19 cellular contexts compared by ENCODE assay signal in the genomic region with DNA sequence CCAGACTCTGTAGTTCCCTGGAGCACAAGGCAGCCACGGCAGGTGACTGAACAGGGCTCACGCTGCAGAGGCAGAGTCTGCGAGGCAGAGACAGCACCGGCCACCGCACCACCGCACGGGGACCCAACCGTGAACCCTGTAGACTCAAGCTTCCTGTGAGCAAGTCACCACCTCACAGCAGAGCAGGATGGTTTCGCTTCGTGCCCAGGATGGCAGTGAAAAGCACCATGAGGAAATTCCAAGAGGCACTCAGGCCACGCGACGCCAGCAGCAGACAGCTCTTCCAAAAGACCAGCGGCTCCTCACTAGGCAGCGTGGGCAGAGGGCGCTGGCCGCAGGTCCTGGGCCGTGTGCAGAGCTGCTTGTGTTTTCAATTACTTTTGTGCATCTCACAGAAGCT. TPM values are rescaled to one million over a fixed set of nuclear protein-coding genes. Genes with fewer than 3 reads are reported as not detected.
DNase-seq lines count a peak whose midpoint lies in the region; ATAC-seq and TF ChIP-seq lines count a peak whose summit lies in the region.
"Had no signal": no experiment of that assay in that cellular context is flagged by ENCODE, and none has a peak within 500 bp of the region (broad histone marks: within the 10 kb centered on the region; RNA-seq: fewer than 3 reads in every experiment).

No MANE protein-coding gene starts in this region.

- H3K27ac ChIP-seq in IMR-90 (ENCODE audit: insufficient read depth, low read length) (no peak overlapping the region), PC-3 (ENCODE audit: low read length) (no peak overlapping the region)
- H3K27ac ChIP-seq: KMS-11, PC-9 had no signal

- TF ChIP-seq RAD21 in IMR-90 (IDR thresholded peaks at IDR 0.05; ENCODE audit: low read length): no peak

- H2BK120ac ChIP-seq in IMR-90 (ENCODE audit: low read depth, low read length): no peak overlapping the region

- H3K79me2 ChIP-seq in PC-3 (ENCODE audit: low read length): peaks cover 87% of the 10 kb centered on the region

- no peak overlapping the region for H3K56ac ChIP-seq in IMR-90 (ENCODE audit: extremely low read depth, insufficient read depth, low read length)

- POLR2A ChIA-PET in activated CD4-positive, alpha-beta T cell treated with anti-CD3 and anti-CD28 coated beads for 36 hours (lab: Charles Lee): no interaction called here
- POLR2A ChIA-PET in IMR-90 (lab: Charles Lee; ENCODE audit: unreplicated experiment): no interaction called here
- POLR2A ChIA-PET in PC-3 (lab: Charles Lee; ENCODE audit: unreplicated experiment): no interaction called here

- no peak overlapping the region for H4K5ac ChIP-seq in IMR-90 (ENCODE audit: low read depth, low read length)

- dilution Hi-C loops in IMR-90 (cut with HindIII; ENCODE audit: low sequenced_read_pairs, unreplicated experiment): no loop called here

- in situ Hi-C loops in IMR-90 (cut with MboI; ENCODE audit: low sequenced_read_pairs): loop anchor here (25.0 kb wide), 2 partner anchors 109 to 409 kb away; a partner anchor contains a TSS

- peak overlapping the region; percentile 13 for H3K27ac Mint-ChIP-seq in activated CD4-positive, alpha-beta T cell treated with anti-CD3 and anti-CD28 coated beads for 36 hours
- H3K27ac Mint-ChIP-seq in stimulated activated effector memory CD8-positive, alpha-beta T cell treated with anti-CD3 and anti-CD28 coated beads, Interleukin-12 subunit alpha, Interleukin-12 subunit beta, amount 100 ng/mL, for 72 hours: peak overlapping the region; percentile 83
- H3K27ac Mint-ChIP-seq: CD4-positive, alpha-beta T cell had no signal

- H4K8ac ChIP-seq in IMR-90 (ENCODE audit: low read depth in 2 of 2, low read length in 2 of 2): no peak overlapping the region

- H2AK9ac ChIP-seq in IMR-90 (replicated peaks; ENCODE audit: low read depth, low read length, poor library complexity): peak overlapping the region; percentile 9

- 97% methylated on average over 12 of the region's 18 CpGs; no CpG with 5 or more reads in 1 of the 2 experiments for WGBS in IMR-90 (ENCODE audit: extremely low coverage in 2 of 2, insufficient read length in 1 of 2), 2 experiments

- H4K20me1 ChIP-seq in IMR-90 (ENCODE audit: insufficient read depth, low read length): peaks cover 95% of the 10 kb centered on the region
- peaks cover 14% of the 10 kb centered on the region; the same call in 1 of the 2 replicates for H4K20me1 ChIP-seq in PC-3 (ENCODE audit: low read length)

- H3K36me3 ChIP-seq in IMR-90 (ENCODE audit: control insufficient read depth, insufficient read depth, low read length) (peaks cover 51% of the 10 kb centered on the region), PC-3 (ENCODE audit: low read depth, low read length) (peaks cover 5% of the 10 kb centered on the region; the same call in 1 of the 2 replicates)

- H2AFZ ChIP-seq in IMR-90 (replicated peaks; ENCODE audit: low read length, poor library complexity) (no peak overlapping the region), PC-3 (ENCODE audit: low read length) (no peak overlapping the region)
- H2AFZ ChIP-seq: PC-9 had no signal

- no peaks in the 10 kb centered on the region for H3K27me3 Mint-ChIP-seq in activated CD4-positive, alpha-beta T cell treated with anti-CD3 and anti-CD28 coated beads for 36 hours
- H3K27me3 Mint-ChIP-seq: CD4-positive, alpha-beta T cell had no signal

- BruUV-seq in IMR-90 (replicated peaks; lab: Mats Ljungman, UMichigan): no TSS peak
- no TSS peak for BruUV-seq in PC-3 (replicated peaks; lab: Mats Ljungman, UMichigan)

- H3K18ac ChIP-seq in IMR-90 (ENCODE audit: low read depth, low read length): no peak overlapping the region

- H3K4me1 ChIP-seq in IMR-90 (ENCODE audit: control insufficient read depth, insufficient read depth, low read length) (peaks cover 2% of the 10 kb centered on the region; the same call in 1 of the 2 replicates), PC-3 (ENCODE audit: insufficient read depth, low read length) (no peaks in the 10 kb centered on the region)

- no peak overlapping the region for H2BK15ac ChIP-seq in IMR-90 (ENCODE audit: low read depth, low read length)

- no peak overlapping the region for H3K4me2 ChIP-seq in IMR-90 (ENCODE audit: low read depth, low read length)
- H3K4me2 ChIP-seq in PC-3 (ENCODE audit: low read length): no peak overlapping the region
- H3K4me2 ChIP-seq: KMS-11, PC-9 had no signal

- H4K91ac ChIP-seq in IMR-90 (ENCODE audit: insufficient read depth, low read depth, low read length): no peak overlapping the region

- no peak for ATAC-seq in activated CD4-positive, alpha-beta T cell treated with anti-CD3 and anti-CD28 coated beads for 36 hours
- ATAC-seq in IMR-90 (ENCODE audit: low read depth) (no peak), PC-3 (no peak)
- ATAC-seq in stimulated activated effector memory CD8-positive, alpha-beta T cell treated with anti-CD3 and anti-CD28 coated beads, Interleukin-12 subunit alpha, Interleukin-12 subunit beta, amount 100 ng/mL, for 72 hours: peak; percentile 80
- ATAC-seq: GM12878 had no signal

- peaks cover 10 to 65% of the 10 kb centered on the region in 2 experiments for H3K79me1 ChIP-seq in IMR-90 (ENCODE audit: low read depth in 1 of 2, low read length in 2 of 2)

- TF ChIP-seq POLR2A in IMR-90 (IDR thresholded peaks at IDR 0.05; ENCODE audit: low read depth, low read length): no peak

- H3K36me3 Mint-ChIP-seq in activated CD4-positive, alpha-beta T cell treated with anti-CD3 and anti-CD28 coated beads for 36 hours (ENCODE audit: low read depth): peaks cover 31% of the 10 kb centered on the region
- peaks cover 90% of the 10 kb centered on the region for H3K36me3 Mint-ChIP-seq in stimulated activated effector memory CD8-positive, alpha-beta T cell treated with anti-CD3 and anti-CD28 coated beads, Interleukin-12 subunit alpha, Interleukin-12 subunit beta, amount 100 ng/mL, for 72 hours

- H3K4me1 Mint-ChIP-seq in activated CD4-positive, alpha-beta T cell treated with anti-CD3 and anti-CD28 coated beads for 36 hours: peaks cover 32% of the 10 kb centered on the region
- H3K4me1 Mint-ChIP-seq in stimulated activated effector memory CD8-positive, alpha-beta T cell treated with anti-CD3 and anti-CD28 coated beads, Interleukin-12 subunit alpha, Interleukin-12 subunit beta, amount 100 ng/mL, for 72 hours: peaks cover 76% of the 10 kb centered on the region

- no peak overlapping the region for H3K4me3 ChIP-seq in IMR-90 (ENCODE audit: insufficient read depth, low read depth, low read length)
- no peak overlapping the region for H3K4me3 ChIP-seq in PC-3 (ENCODE audit: low read length)
- H3K4me3 ChIP-seq: GM12878, PC-9 had no signal

- intact Hi-C loops in activated CD4-positive, alpha-beta T cell treated with anti-CD3 and anti-CD28 coated beads for 36 hours (cut with DNase I, micrococcal nuclease): no loop called here
- intact Hi-C loops in IMR-90 (cut with micrococcal nuclease): no loop called here
- intact Hi-C loops in PC-3 (cut with micrococcal nuclease): no loop called here

- no peaks in the 10 kb centered on the region for H3K9me3 Mint-ChIP-seq in activated CD4-positive, alpha-beta T cell treated with anti-CD3 and anti-CD28 coated beads for 36 hours (ENCODE audit: low read depth)
- no peaks in the 10 kb centered on the region for H3K9me3 Mint-ChIP-seq in stimulated activated effector memory CD8-positive, alpha-beta T cell treated with anti-CD3 and anti-CD28 coated beads, Interleukin-12 subunit alpha, Interleukin-12 subunit beta, amount 100 ng/mL, for 72 hours
- H3K9me3 Mint-ChIP-seq: CD4-positive, alpha-beta T cell had no signal

- H3K9me3 ChIP-seq in IMR-90 (ENCODE audit: control insufficient read depth, insufficient read depth, low read length) (no peaks in the 10 kb centered on the region; the same call in 1 of the 2 replicates), PC-3 (ENCODE audit: low read length) (no peaks in the 10 kb centered on the region)

- H3K9me2 ChIP-seq in PC-3 (replicated peaks; ENCODE audit: low read length): no peaks in the 10 kb centered on the region

- no peak overlapping the region for H2BK20ac ChIP-seq in IMR-90 (ENCODE audit: low read depth, low read length)

- H3K9ac ChIP-seq in IMR-90 (ENCODE audit: low read depth, low read length) (no peak overlapping the region), PC-3 (ENCODE audit: low read length) (no peak overlapping the region)
- H3K9ac ChIP-seq: KMS-11 had no signal

- no peaks in the 10 kb centered on the region for H3F3A ChIP-seq in PC-3 (ENCODE audit: low read length, unreplicated experiment)

- no peaks in the 10 kb centered on the region for H3K27me3 ChIP-seq in IMR-90 (ENCODE audit: control insufficient read depth, insufficient read depth, low read length)
- H3K27me3 ChIP-seq in PC-3 (ENCODE audit: low read length): no peaks in the 10 kb centered on the region

- H2AK5ac ChIP-seq in IMR-90 (ENCODE audit: low read depth, low read length): no peak overlapping the region

- H3K4ac ChIP-seq in IMR-90 (ENCODE audit: low read depth, low read length): no peak overlapping the region

- H3K9me1 ChIP-seq in IMR-90 (ENCODE audit: insufficient read depth, low read length): peaks cover 2% of the 10 kb centered on the region; the same call in 1 of the 2 replicates

- CTCF ChIA-PET in activated CD4-positive, alpha-beta T cell treated with anti-CD3 and anti-CD28 coated beads for 36 hours (lab: Charles Lee): interaction anchor here (0.6 to 0.8 kb wide), 2 partner anchors 33 to 78 kb away, joined by 3 read pairs; no protein-coding TSS in a partner anchor
- CTCF ChIA-PET in IMR-90 (lab: Yijun Ruan, JAX) (no interaction called here), PC-3 (lab: Charles Lee) (no interaction called here)

- no peak overlapping the region for H3K14ac ChIP-seq in IMR-90 (replicated peaks; ENCODE audit: low read depth, low read length)

- H3K4me3 Mint-ChIP-seq in activated CD4-positive, alpha-beta T cell treated with anti-CD3 and anti-CD28 coated beads for 36 hours: no peak overlapping the region
- no peak overlapping the region for H3K4me3 Mint-ChIP-seq in stimulated activated effector memory CD8-positive, alpha-beta T cell treated with anti-CD3 and anti-CD28 coated beads, Interleukin-12 subunit alpha, Interleukin-12 subunit beta, amount 100 ng/mL, for 72 hours
- H3K4me3 Mint-ChIP-seq: CD4-positive, alpha-beta T cell had no signal

- DNase-seq in activated CD4-positive, alpha-beta T cell treated with anti-CD3 and anti-CD28 coated beads for 36 hours: no peak
- no peak for DNase-seq in activated CD4-positive, alpha-beta T cell treated with anti-CD3 and anti-CD28 coated beads for 1 hour
- no peak for DNase-seq in IMR-90
- peak; percentile 26 for DNase-seq in fibroblast of gingiva (ENCODE audit: low read depth)
- DNase-seq in stimulated activated effector memory CD8-positive, alpha-beta T cell treated with anti-CD3 and anti-CD28 coated beads, Interleukin-12 subunit alpha, Interleukin-12 subunit beta, amount 100 ng/mL, for 72 hours (ENCODE audit: low spot score in 2 of 2): no peak
- no peak for DNase-seq in PC-3
- DNase-seq in hippocampal formation (lab: John Stamatoyannopoulos, UW): no peak
- DNase-seq in mesenteric fat pad (ENCODE audit: low spot score): no peak
- DNase-seq: 8988T; CD4-positive, alpha-beta T cell; DMS79; H7; NCI-H1092; NCI-H1694; NCI-H69; NK-92 treated with Interleukin-12 subunit alpha and Interleukin-12 subunit beta, amount 100 ng/mL, for 24 hours; PC-9 had no signal

- H3K23ac ChIP-seq in IMR-90 (ENCODE audit: low read depth, low read length): no peak overlapping the region

- TF ChIP-seq CTCF in IMR-90 (conservative IDR thresholded peaks at IDR 0.05; ENCODE audit: low read depth, low read length): no peak
- no peak for TF ChIP-seq CTCF in PC-3 (conservative IDR thresholded peaks at IDR 0.05; ENCODE audit: low read depth, low read length)

- H2BK5ac ChIP-seq in IMR-90 (ENCODE audit: low read depth, low read length, poor library complexity, severe bottlenecking): no peak overlapping the region

RNA-seq across cellular contexts. Expression of a gene that starts 24.5 kb away (rescaled TPM):
- total RNA-seq in activated CD4-positive, alpha-beta T cell treated with anti-CD3 and anti-CD28 coated beads for 36 hours: 10 to 100 TPM; 22.1 to 23.6 TPM
- total RNA-seq in IMR-90 (2012; rRNA removed): 10.0 and 10.8 TPM in 2 replicates
- 9.4 and 10.6 TPM in 2 replicates for polyA plus RNA-seq in IMR-90 (2012; rRNA removed)
- 8.0 and 8.3 TPM in 2 replicates for polyA plus RNA-seq in IMR-90 (2012; cell fraction: cytosol; rRNA removed)
- polyA plus RNA-seq in IMR-90 (2012; cell fraction: nucleus; rRNA removed; ENCODE audit: low replicate concordance): 42.9 and 49.7 TPM in 2 replicates
- 19.1 and 23.0 TPM in 2 replicates for total RNA-seq in PC-3 (2014; rRNA removed)
- total RNA-seq in mesenteric fat pad: 25.0 TPM

RNA-seq across cellular contexts. Expression of a gene that starts 50.5 kb away (rescaled TPM):
- total RNA-seq in activated CD4-positive, alpha-beta T cell treated with anti-CD3 and anti-CD28 coated beads for 36 hours: 10 to 100 TPM; 17.3 to 17.4 TPM
- total RNA-seq in IMR-90 (2012; rRNA removed) (9.3 and 10.6 TPM in 2 replicates), PC-3 (2014; rRNA removed) (11.5 and 14.3 TPM in 2 replicates), mesenteric fat pad (10.4 TPM)
- polyA plus RNA-seq in IMR-90 (2012; rRNA removed): 9.6 and 10.5 TPM in 2 replicates
- polyA plus RNA-seq in IMR-90 (2012; cell fraction: cytosol; rRNA removed): 6.7 and 7.1 TPM in 2 replicates
- polyA plus RNA-seq in IMR-90 (2012; cell fraction: nucleus; rRNA removed; ENCODE audit: low replicate concordance): 11.9 and 13.8 TPM in 2 replicates
